Comparison of ENCODE assay signal across 8 cellular contexts in the genomic region with DNA sequence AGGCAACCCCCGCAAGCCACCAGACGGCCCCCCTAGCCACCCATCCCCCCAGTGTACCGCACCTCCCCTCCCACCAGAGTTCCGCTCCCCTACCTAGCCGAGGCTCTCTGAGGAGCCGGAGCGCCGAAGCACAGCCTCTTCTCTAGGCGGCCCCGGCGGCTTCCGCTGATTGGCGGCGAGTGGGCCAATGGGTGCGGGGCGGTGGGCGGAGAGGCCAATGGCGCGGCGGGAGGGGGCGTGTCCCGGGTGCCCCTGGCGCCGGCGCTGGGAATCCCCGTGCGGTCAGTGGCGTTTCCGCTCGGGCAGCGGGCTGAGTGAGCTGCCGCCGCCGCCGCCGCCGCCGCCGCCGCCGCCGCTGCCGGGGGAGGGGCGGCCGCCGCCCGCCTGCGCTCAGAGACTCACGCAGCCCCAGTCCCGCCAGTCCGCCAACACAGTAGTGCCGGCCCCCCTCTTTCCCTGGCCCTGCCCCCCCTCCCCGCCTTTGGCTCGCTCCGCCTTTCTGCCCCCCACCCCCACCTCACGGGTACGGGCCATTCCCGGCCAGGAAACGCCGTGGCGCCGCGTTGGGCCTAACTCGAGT. TPM values are rescaled to one million over a fixed set of nuclear protein-coding genes. Genes with fewer than 3 reads are reported as not detected.
DNase-seq lines count a peak whose midpoint lies in the region; ATAC-seq and TF ChIP-seq lines count a peak whose summit lies in the region.

A gene with protein sequence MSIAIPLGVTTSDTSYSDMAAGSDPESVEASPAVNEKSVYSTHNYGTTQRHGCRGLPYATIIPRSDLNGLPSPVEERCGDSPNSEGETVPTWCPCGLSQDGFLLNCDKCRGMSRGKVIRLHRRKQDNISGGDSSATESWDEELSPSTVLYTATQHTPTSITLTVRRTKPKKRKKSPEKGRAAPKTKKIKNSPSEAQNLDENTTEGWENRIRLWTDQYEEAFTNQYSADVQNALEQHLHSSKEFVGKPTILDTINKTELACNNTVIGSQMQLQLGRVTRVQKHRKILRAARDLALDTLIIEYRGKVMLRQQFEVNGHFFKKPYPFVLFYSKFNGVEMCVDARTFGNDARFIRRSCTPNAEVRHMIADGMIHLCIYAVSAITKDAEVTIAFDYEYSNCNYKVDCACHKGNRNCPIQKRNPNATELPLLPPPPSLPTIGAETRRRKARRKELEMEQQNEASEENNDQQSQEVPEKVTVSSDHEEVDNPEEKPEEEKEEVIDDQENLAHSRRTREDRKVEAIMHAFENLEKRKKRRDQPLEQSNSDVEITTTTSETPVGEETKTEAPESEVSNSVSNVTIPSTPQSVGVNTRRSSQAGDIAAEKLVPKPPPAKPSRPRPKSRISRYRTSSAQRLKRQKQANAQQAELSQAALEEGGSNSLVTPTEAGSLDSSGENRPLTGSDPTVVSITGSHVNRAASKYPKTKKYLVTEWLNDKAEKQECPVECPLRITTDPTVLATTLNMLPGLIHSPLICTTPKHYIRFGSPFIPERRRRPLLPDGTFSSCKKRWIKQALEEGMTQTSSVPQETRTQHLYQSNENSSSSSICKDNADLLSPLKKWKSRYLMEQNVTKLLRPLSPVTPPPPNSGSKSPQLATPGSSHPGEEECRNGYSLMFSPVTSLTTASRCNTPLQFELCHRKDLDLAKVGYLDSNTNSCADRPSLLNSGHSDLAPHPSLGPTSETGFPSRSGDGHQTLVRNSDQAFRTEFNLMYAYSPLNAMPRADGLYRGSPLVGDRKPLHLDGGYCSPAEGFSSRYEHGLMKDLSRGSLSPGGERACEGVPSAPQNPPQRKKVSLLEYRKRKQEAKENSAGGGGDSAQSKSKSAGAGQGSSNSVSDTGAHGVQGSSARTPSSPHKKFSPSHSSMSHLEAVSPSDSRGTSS (N-terminal part only) (plus strand): TSS at position 285 of the 580 bp plus-strand sequence. CDS start 31,324 bp downstream, outside the sequence.

- TF ChIP-seq CTCF in VCaP (conservative IDR thresholded peaks at IDR 0.05), result no peak

- peaks cover 85% of the 10 kb centered on the region for H3K79me2 ChIP-seq in ACC112 (ENCODE audit: control insufficient read depth, insufficient read depth, low read length, unreplicated experiment)

- peak within 1 kb of the TSS; percentile 96 for H3K4me3 ChIP-seq in ACC112 (ENCODE audit: low read depth, low read length)
- H3K4me3 ChIP-seq in iPS-18a (ENCODE audit: low read length), result peak within 1 kb of the TSS; percentile 97
- H3K4me3 ChIP-seq in skeletal muscle tissue (ENCODE audit: low read length in 3 of 3), result peak within 1 kb of the TSS; percentile 83 to 94 (median 91)

- H3K27me3 ChIP-seq in ACC112 (ENCODE audit: insufficient read depth, low read length) (no peaks in the 10 kb centered on the region), iPS-18a (ENCODE audit: control insufficient read depth, insufficient read depth, low read length) (no peaks in the 10 kb centered on the region), skeletal muscle tissue (ENCODE audit: control insufficient read depth in 3 of 3, insufficient read depth in 3 of 3, low read length in 3 of 3) (no peaks in the 10 kb centered on the region)

- peaks cover 42% of the 10 kb centered on the region for H3K4me1 ChIP-seq in ACC112 (ENCODE audit: control insufficient read depth, insufficient read depth, low read length, unreplicated experiment)
- H3K4me1 ChIP-seq in iPS-18a (ENCODE audit: control insufficient read depth, low read depth, low read length), result peaks cover 39% of the 10 kb centered on the region
- peaks cover 32 to 58% (median 47%) of the 10 kb centered on the region in 3 donors for H3K4me1 ChIP-seq in skeletal muscle tissue (ENCODE audit: control insufficient read depth in 3 of 3, insufficient read depth in 3 of 3, low read length in 3 of 3)

- H3K9ac ChIP-seq in iPS-18a (ENCODE audit: low read length) (peak within 1 kb of the TSS; percentile 95), skeletal muscle tissue (ENCODE audit: low read depth in 1 of 3, low read length in 3 of 3) (peak within 1 kb of the TSS; percentile 99 to 100 (median 99))

- ATAC-seq in GM18868 (IDR thresholded peaks at IDR 0.05; ENCODE audit: unreplicated experiment), result peak; percentile 51
- peak; percentile 44 for ATAC-seq in HG03103 (IDR thresholded peaks at IDR 0.05; ENCODE audit: low read depth, unreplicated experiment)

- peak; percentile 83 for DNase-seq in NCI-H2196 (lab: John Stamatoyannopoulos, UW; ENCODE audit: unreplicated experiment)
- peak; percentile 95 to 98 for DNase-seq in T47D (ENCODE audit: low read depth in 1 of 2, low spot score in 1 of 2)

- H3K27ac ChIP-seq in ACC112 (ENCODE audit: low read depth, low read length) (peak within 1 kb of the TSS; percentile 95), VCaP (peak within 1 kb of the TSS; percentile 98), iPS-18a (ENCODE audit: low read length) (peak within 1 kb of the TSS; percentile 97), skeletal muscle tissue (ENCODE audit: low read depth, low read length) (peak within 1 kb of the TSS; percentile 99)

- H3K9me3 ChIP-seq in iPS-18a (ENCODE audit: control insufficient read depth, low read depth, low read length), result no peaks in the 10 kb centered on the region
- H3K9me3 ChIP-seq in skeletal muscle tissue (ENCODE audit: control insufficient read depth in 3 of 3, low read length in 3 of 3), result no peaks in the 10 kb centered on the region

- H3K36me3 ChIP-seq in ACC112 (ENCODE audit: insufficient read depth, low read length) (peaks cover 23% of the 10 kb centered on the region), iPS-18a (ENCODE audit: control insufficient read depth, low read depth, low read length) (peaks cover 33% of the 10 kb centered on the region), skeletal muscle tissue (ENCODE audit: control insufficient read depth in 3 of 3, insufficient read depth in 3 of 3, low read length in 3 of 3) (peaks cover 0 to 10% (median 0%) of the 10 kb centered on the region in 3 donors)

- no peak within 1 kb of the TSS for H2AFZ ChIP-seq in ACC112 (ENCODE audit: low read length, unreplicated experiment)

- in situ Hi-C loops in T47D (cut with HindIII; ENCODE audit: low pct_unique_long_range_greater_than_20kb, low sequenced_read_pairs), result no loop called here

RNA-seq across cellular contexts. Expression of the gene that starts here (rescaled TPM):
- 54.3 TPM for total RNA-seq in skeletal muscle tissue

Comparison
In these comparisons a context has a peak if more than half of its experiments do, and no peak if none do; other contexts are left out.
1. Peak in every context shown above with its lines: DNase-seq, ATAC-seq, H3K4me3 ChIP-seq and H3K27ac ChIP-seq.